ENCODE assay signal across 28 cellular contexts in genomic region chr11:98564233-98564632, GRCh38.
"Had no signal": no experiment of that assay in that cellular context is flagged by ENCODE, and none has a peak within 500 bp of the region (broad histone marks: within the 10 kb centered on the region; RNA-seq: fewer than 3 reads in every experiment).

No MANE protein-coding gene starts in this region.

- FAIRE-seq: islet of Langerhans, urothelium cell line had no signal

- DNase-seq: hypothalamus; immature natural killer cell; kidney; left colon; left lung; lower lobe of right lung; mammary epithelial cell; mesenchymal stem cell; naive B cell; natural killer cell; nephron progenitor cell; ovary; right cardiac atrium; stimulated activated CD4-positive, alpha-beta T cell treated with anti-CD3 and anti-CD28 coated beads, Interleukin-12 subunit alpha, Interleukin-12 subunit beta, amount 100 ng/mL, for 4 hours; stimulated activated CD4-positive, alpha-beta T cell treated with anti-CD3 and anti-CD28 coated beads, Interleukin-15, amount 100 ng/mL, for 24 hours; stimulated activated CD4-positive, alpha-beta T cell treated with anti-CD3 and anti-CD28 coated beads, Interleukin-2, amount 100 ng/mL, for 24 hours; stimulated activated CD4-positive, alpha-beta T cell treated with anti-CD3 and anti-CD28 coated beads, Interleukin-4, amount 100 ng/mL, for 1 hour; stimulated activated naive CD4-positive, alpha-beta T cell; tibial artery; trophoblast cell; upper lobe of right lung had no signal

- H3K27ac ChIP-seq: left lung, lower lobe of right lung, ovary, skin epidermis, suprapubic skin, thoracic aorta, tibial artery, upper lobe of right lung had no signal

- ATAC-seq: left colon; left lung; lower lobe of right lung; natural killer cell; right cardiac atrium; sciatic nerve; stimulated activated effector memory CD8-positive, alpha-beta T cell treated with anti-CD3 and anti-CD28 coated beads, Interleukin-12 subunit alpha, Interleukin-12 subunit beta, amount 100 ng/mL, for 72 hours; upper lobe of right lung had no signal

- H3K4me1 ChIP-seq: left lung, lower lobe of right lung, suprapubic skin, tibial artery, upper lobe of right lung had no signal

- H3K9me3 ChIP-seq: left lung, lower lobe of right lung, ovary, suprapubic skin, thoracic aorta, tibial artery, upper lobe of right lung had no signal

- H3K27me3 ChIP-seq: left lung, ovary, suprapubic skin, tibial artery, upper lobe of right lung had no signal

- H3K36me3 ChIP-seq: left lung, lower lobe of right lung, ovary, suprapubic skin, thoracic aorta, tibial artery, upper lobe of right lung had no signal

- H3K4me3 ChIP-seq: left lung, lower lobe of right lung, ovary, skin epidermis, suprapubic skin, thoracic aorta, tibial artery, upper lobe of right lung had no signal
